In genomic region chr5:149360262-149360661, GRCh38 we compare ENCODE assay signal across 1 cellular context.
TF ChIP-seq lines count a peak whose summit lies in the region.

No MANE protein-coding gene starts in this region.

TF ChIP-seq in HepG2, 621 proteins besides CTCF, POLR2A, EP300 and RAD21:
- TF ChIP-seq CBX2 (IDR thresholded peaks at IDR 0.05; ENCODE audit: low read depth, low read length) = no peak
- no peak for TF ChIP-seq CBX2 (CRISPR knock-in tag; IDR thresholded peaks at IDR 0.05; ENCODE audit: low read depth)
- no peak for TF ChIP-seq MXD4 (CRISPR knock-in tag; IDR thresholded peaks at IDR 0.05)
- no peak for TF ChIP-seq ZBTB39 (CRISPR knock-in tag; IDR thresholded peaks at IDR 0.05)
- TF ChIP-seq, protein P1, sequence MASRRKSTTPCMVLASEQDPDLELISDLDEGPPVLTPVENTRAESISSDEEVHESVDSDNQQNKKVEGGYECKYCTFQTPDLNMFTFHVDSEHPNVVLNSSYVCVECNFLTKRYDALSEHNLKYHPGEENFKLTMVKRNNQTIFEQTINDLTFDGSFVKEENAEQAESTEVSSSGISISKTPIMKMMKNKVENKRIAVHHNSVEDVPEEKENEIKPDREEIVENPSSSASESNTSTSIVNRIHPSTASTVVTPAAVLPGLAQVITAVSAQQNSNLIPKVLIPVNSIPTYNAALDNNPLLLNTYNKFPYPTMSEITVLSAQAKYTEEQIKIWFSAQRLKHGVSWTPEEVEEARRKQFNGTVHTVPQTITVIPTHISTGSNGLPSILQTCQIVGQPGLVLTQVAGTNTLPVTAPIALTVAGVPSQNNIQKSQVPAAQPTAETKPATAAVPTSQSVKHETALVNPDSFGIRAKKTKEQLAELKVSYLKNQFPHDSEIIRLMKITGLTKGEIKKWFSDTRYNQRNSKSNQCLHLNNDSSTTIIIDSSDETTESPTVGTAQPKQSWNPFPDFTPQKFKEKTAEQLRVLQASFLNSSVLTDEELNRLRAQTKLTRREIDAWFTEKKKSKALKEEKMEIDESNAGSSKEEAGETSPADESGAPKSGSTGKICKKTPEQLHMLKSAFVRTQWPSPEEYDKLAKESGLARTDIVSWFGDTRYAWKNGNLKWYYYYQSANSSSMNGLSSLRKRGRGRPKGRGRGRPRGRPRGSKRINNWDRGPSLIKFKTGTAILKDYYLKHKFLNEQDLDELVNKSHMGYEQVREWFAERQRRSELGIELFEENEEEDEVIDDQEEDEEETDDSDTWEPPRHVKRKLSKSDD (CRISPR knock-in tag; IDR thresholded peaks at IDR 0.05; ENCODE audit: low read depth) = no peak
- no peak for TF ChIP-seq TCF12 (IDR thresholded peaks at IDR 0.05)
- TF ChIP-seq TCF12 (CRISPR knock-in tag; IDR thresholded peaks at IDR 0.05) = no peak
- no peak for TF ChIP-seq ATF5 (CRISPR knock-in tag; IDR thresholded peaks at IDR 0.05; ENCODE audit: low read depth)
- TF ChIP-seq ZNF740 (CRISPR knock-in tag; IDR thresholded peaks at IDR 0.05) = no peak
- TF ChIP-seq ZNF207 (IDR thresholded peaks at IDR 0.05; ENCODE audit: borderline replicate concordance) = no peak
- no peak for TF ChIP-seq JUNB (CRISPR knock-in tag; IDR thresholded peaks at IDR 0.05; ENCODE audit: borderline replicate concordance)
- TF ChIP-seq FOXC1 (CRISPR knock-in tag; IDR thresholded peaks at IDR 0.05; ENCODE audit: borderline replicate concordance) = no peak
- TF ChIP-seq TAF15 (IDR thresholded peaks at IDR 0.05; ENCODE audit: low read depth, low read length, poor library complexity, severe bottlenecking) = no peak
- TF ChIP-seq FLYWCH1 (CRISPR knock-in tag; IDR thresholded peaks at IDR 0.05) = no peak
